ENCODE assay signal across 14 cellular contexts in genomic region chr2:102780467-102780866, GRCh38. TPM values are rescaled to one million over a fixed set of nuclear protein-coding genes. Genes with fewer than 3 reads are reported as not detected.
DNase-seq lines count a peak whose midpoint lies in the region; ATAC-seq and TF ChIP-seq lines count a peak whose summit lies in the region.
"Had no signal": no experiment of that assay in that cellular context is flagged by ENCODE, and none has a peak within 500 bp of the region (broad histone marks: within the 10 kb centered on the region; RNA-seq: fewer than 3 reads in every experiment).

No MANE protein-coding gene starts in this region.

- no peaks in the 10 kb centered on the region for H3K4me1 Mint-ChIP-seq in activated B cell treated with CpG ODN at 0.5 μM for 24 hours
- H3K4me1 Mint-ChIP-seq in immature natural killer cell: peaks cover 12 to 15% of the 10 kb centered on the region in 2 donors
- H3K4me1 Mint-ChIP-seq in stimulated activated effector memory CD8-positive, alpha-beta T cell treated with anti-CD3 and anti-CD28 coated beads, Interleukin-12 subunit alpha, Interleukin-12 subunit beta, amount 100 ng/mL, for 72 hours: peaks cover 7% of the 10 kb centered on the region
- H3K4me1 Mint-ChIP-seq: CD14-positive monocyte had no signal

- no peaks in the 10 kb centered on the region for H3K27me3 ChIP-seq in DND-41 (ENCODE audit: insufficient read depth, low read length, poor library complexity)

- ATAC-seq in DND-41 (ENCODE audit: insufficient read depth, low read depth) (peak; percentile 44; the same call in 2 of the 3 replicates), activated B cell treated with CpG ODN at 0.5 μM for 24 hours (ENCODE audit: low read depth) (no peak)
- peak; percentile 71 for ATAC-seq in stimulated activated effector memory CD8-positive, alpha-beta T cell treated with anti-CD3 and anti-CD28 coated beads, Interleukin-12 subunit alpha, Interleukin-12 subunit beta, amount 100 ng/mL, for 72 hours
- ATAC-seq: A549, HCT116 had no signal

- H3K27me3 Mint-ChIP-seq in activated B cell treated with CpG ODN at 0.5 μM for 24 hours (no peaks in the 10 kb centered on the region), immature natural killer cell (ENCODE audit: low read depth in 3 of 3) (peaks cover 0 to 3% (median 3%) of the 10 kb centered on the region in 3 donors)
- H3K27me3 Mint-ChIP-seq: CD8-positive, alpha-beta memory T cell had no signal

- intact Hi-C loops in activated B cell treated with CpG ODN at 0.5 μM for 24 hours (cut with micrococcal nuclease): no loop called here

- H3K27ac Mint-ChIP-seq in activated B cell treated with CpG ODN at 0.5 μM for 24 hours (peak overlapping the region; percentile 25), immature natural killer cell (peak overlapping the region in 1 of 6 donors; percentile 18)
- H3K27ac Mint-ChIP-seq in stimulated activated effector memory CD8-positive, alpha-beta T cell treated with anti-CD3 and anti-CD28 coated beads, Interleukin-12 subunit alpha, Interleukin-12 subunit beta, amount 100 ng/mL, for 72 hours: no peak overlapping the region
- H3K27ac Mint-ChIP-seq: CD14-positive monocyte; CD8-positive, alpha-beta memory T cell had no signal

- H3K4me3 Mint-ChIP-seq in activated B cell treated with CpG ODN at 0.5 μM for 24 hours (no peak overlapping the region), immature natural killer cell (peak overlapping the region in 1 of 5 donors; percentile 19)
- no peak overlapping the region for H3K4me3 Mint-ChIP-seq in stimulated activated effector memory CD8-positive, alpha-beta T cell treated with anti-CD3 and anti-CD28 coated beads, Interleukin-12 subunit alpha, Interleukin-12 subunit beta, amount 100 ng/mL, for 72 hours
- H3K4me3 Mint-ChIP-seq: CD14-positive monocyte; CD8-positive, alpha-beta memory T cell had no signal

- no peaks in the 10 kb centered on the region for H3K9me3 ChIP-seq in DND-41 (ENCODE audit: insufficient read depth, low read length, severe bottlenecking)
- H3K9me3 ChIP-seq: A549 had no signal

- no peak overlapping the region for H3K4me2 ChIP-seq in DND-41 (ENCODE audit: insufficient read depth, low read length)
- H3K4me2 ChIP-seq: A549 had no signal

- CTCF ChIA-PET in activated B cell treated with CpG ODN at 0.5 μM for 24 hours (lab: Charles Lee): interaction anchor here (1.2 kb wide), 1 partner anchor 27 kb away, joined by 3 read pairs; no protein-coding TSS in a partner anchor

- H3K9ac ChIP-seq in DND-41 (ENCODE audit: low read depth, low read length): no peak overlapping the region
- H3K9ac ChIP-seq: GM23248 had no signal

- H3K79me2 ChIP-seq in DND-41 (ENCODE audit: insufficient read depth, low read length): no peaks in the 10 kb centered on the region

- H4K20me1 ChIP-seq in DND-41 (ENCODE audit: insufficient read depth, low read length): no peaks in the 10 kb centered on the region

- H3K4me3 ChIP-seq in DND-41 (ENCODE audit: low read depth in 1 of 2, low read length in 2 of 2): no peak overlapping the region
- H3K4me3 ChIP-seq: A549, GM23248 had no signal

- POLR2A ChIA-PET in activated B cell treated with CpG ODN at 0.5 μM for 24 hours (lab: Charles Lee): no interaction called here

- H3K36me3 Mint-ChIP-seq in activated B cell treated with CpG ODN at 0.5 μM for 24 hours (ENCODE audit: low read depth) (peaks cover 10% of the 10 kb centered on the region), immature natural killer cell (peaks cover 6 to 10% (median 9%) of the 10 kb centered on the region in 3 donors)
- no peaks in the 10 kb centered on the region for H3K36me3 Mint-ChIP-seq in stimulated activated effector memory CD8-positive, alpha-beta T cell treated with anti-CD3 and anti-CD28 coated beads, Interleukin-12 subunit alpha, Interleukin-12 subunit beta, amount 100 ng/mL, for 72 hours
- H3K36me3 Mint-ChIP-seq: CD14-positive monocyte had no signal

- H3K4me1 ChIP-seq in DND-41 (ENCODE audit: insufficient read depth, low read length): no peaks in the 10 kb centered on the region
- H3K4me1 ChIP-seq: A549, Caco-2 had no signal

- H3K27ac ChIP-seq in DND-41 (ENCODE audit: low read length): no peak overlapping the region
- H3K27ac ChIP-seq: A549, GM23248 had no signal

- DNase-seq in DND-41 (no peak), activated B cell treated with CpG ODN at 0.5 μM for 24 hours (no peak), immature natural killer cell (peak; percentile 9 to 24 (median 17)), AG08395 (ENCODE audit: low spot score) (no peak), cerebellar nuclear complex (lab: John Stamatoyannopoulos, UW) (no peak), NCI-H510A (lab: John Stamatoyannopoulos, UW) (no peak)
- no peak for DNase-seq in stimulated activated effector memory CD8-positive, alpha-beta T cell treated with anti-CD3 and anti-CD28 coated beads, Interleukin-12 subunit alpha, Interleukin-12 subunit beta, amount 100 ng/mL, for 72 hours (ENCODE audit: low spot score in 2 of 2)
- DNase-seq: Caco-2; CD8-positive, alpha-beta memory T cell; DMS53; GM23248 had no signal

- H3K36me3 ChIP-seq in DND-41 (ENCODE audit: insufficient read depth, low read length): no peaks in the 10 kb centered on the region

- TF ChIP-seq CTCF in DND-41 (IDR thresholded peaks at IDR 0.05; ENCODE audit: borderline replicate concordance, extremely low read depth, low read length, poor library complexity, severe bottlenecking) (no peak), activated B cell treated with CpG ODN at 0.5 μM for 24 hours (IDR thresholded peaks at IDR 0.05) (no peak)

- H3K9me3 Mint-ChIP-seq in activated B cell treated with CpG ODN at 0.5 μM for 24 hours: no peaks in the 10 kb centered on the region
- peaks cover 0 to 3% (median 0%) of the 10 kb centered on the region in 6 donors for H3K9me3 Mint-ChIP-seq in immature natural killer cell
- no peaks in the 10 kb centered on the region for H3K9me3 Mint-ChIP-seq in stimulated activated effector memory CD8-positive, alpha-beta T cell treated with anti-CD3 and anti-CD28 coated beads, Interleukin-12 subunit alpha, Interleukin-12 subunit beta, amount 100 ng/mL, for 72 hours
- H3K9me3 Mint-ChIP-seq: CD8-positive, alpha-beta memory T cell had no signal

- H2AFZ ChIP-seq in DND-41 (ENCODE audit: low read depth, low read length): no peak overlapping the region
- H2AFZ ChIP-seq: GM23248 had no signal

RNA-seq across cellular contexts. Expression of gene TMEM182, which starts 18.6 kb away (rescaled TPM):
- total RNA-seq in activated B cell treated with CpG ODN at 0.5 μM for 24 hours: 3.1 and 3.9 TPM in 2 replicates
- 1 to 10 TPM; 6.2 to 6.5 (median 6.2) TPM for polyA plus RNA-seq in immature natural killer cell

Comparison
In these comparisons a context has a peak if more than half of its experiments do, and no peak if none do; other contexts are left out.
1. DNase-seq: peak in immature natural killer cell (3 of 3); none in DND-41 (single experiment), activated B cell treated with CpG ODN at 0.5 μM for 24 hours (single experiment), stimulated activated effector memory CD8-positive, alpha-beta T cell treated with anti-CD3 and anti-CD28 coated beads, Interleukin-12 subunit alpha, Interleukin-12 subunit beta, amount 100 ng/mL, for 72 hours (0 of 2), AG08395 (single experiment), cerebellar nuclear complex (0 of 2) and NCI-H510A (single experiment).